Comparison of ENCODE assay signal across 13 cellular contexts in the genomic region with DNA sequence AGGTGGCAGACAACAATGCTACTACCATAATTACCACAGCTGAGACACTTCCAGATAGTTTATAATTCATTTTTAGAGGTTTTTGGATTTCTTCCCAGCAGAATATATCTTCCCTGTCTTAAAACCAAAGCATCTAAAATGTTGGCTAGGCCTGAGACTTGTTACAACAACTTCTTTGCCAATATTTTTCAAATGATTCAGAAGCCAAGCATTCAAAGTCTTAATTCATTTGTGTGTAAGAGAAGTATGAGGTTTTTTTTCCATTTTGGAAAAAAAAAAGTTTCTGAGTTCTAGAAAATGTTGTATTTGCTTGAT. TPM values are rescaled to one million over a fixed set of nuclear protein-coding genes. Genes with fewer than 3 reads are reported as not detected.
DNase-seq lines count a peak whose midpoint lies in the region; TF ChIP-seq lines count a peak whose summit lies in the region.
"Had no signal": no experiment of that assay in that cellular context is flagged by ENCODE, and none has a peak within 500 bp of the region (broad histone marks: within the 10 kb centered on the region; RNA-seq: fewer than 3 reads in every experiment).

No MANE protein-coding gene starts in this region.

- no peak overlapping the region for H2BK5ac ChIP-seq in mesenchymal stem cell (ENCODE audit: low read depth, low read length, poor library complexity, severe bottlenecking)

- H3K27me3 ChIP-seq in mesenchymal stem cell (ENCODE audit: control insufficient read depth in 1 of 2, insufficient read depth in 1 of 2, low read length in 2 of 2) (no peaks in the 10 kb centered on the region), tibial artery (no peaks in the 10 kb centered on the region)

- H4K8ac ChIP-seq in mesenchymal stem cell (ENCODE audit: low read length) = no peak overlapping the region

- H3K4me1 Mint-ChIP-seq in HFFc6 (ENCODE audit: low read depth) (peaks cover 12% of the 10 kb centered on the region), chondrocyte (ENCODE audit: low read depth) (peaks cover 44% of the 10 kb centered on the region)
- no peaks in the 10 kb centered on the region for H3K4me1 Mint-ChIP-seq in activated T-helper 2 cell treated with anti-CD3 and anti-CD28 coated beads, Interferon-gamma antibody, Interleukin-2, Interleukin-4, amounts not matched to agents 10 μg/mL and 5 μg/mL and 100 μg/mL, durations not matched to agents 14 hours and 24 hours and 36 hours (ENCODE audit: low read depth)
- H3K4me1 Mint-ChIP-seq: activated naive CD8-positive, alpha-beta T cell treated with anti-CD3 and anti-CD28 coated beads, Interleukin-2, amount 10 ng/mL, durations not matched to agents 7 days and 5 days had no signal

- H3K4me2 ChIP-seq in mesenchymal stem cell (ENCODE audit: low read length, poor library complexity, severe bottlenecking) = no peak overlapping the region

- no peak overlapping the region for H2BK120ac ChIP-seq in mesenchymal stem cell (ENCODE audit: low read depth, low read length)

- peak overlapping the region; percentile 62; the same call in 1 of the 2 replicates for H3K27ac Mint-ChIP-seq in HFFc6
- H3K27ac Mint-ChIP-seq in chondrocyte (ENCODE audit: unreplicated experiment) = peak overlapping the region; percentile 84
- no peak overlapping the region for H3K27ac Mint-ChIP-seq in activated T-helper 2 cell treated with anti-CD3 and anti-CD28 coated beads, Interferon-gamma antibody, Interleukin-2, Interleukin-4, amounts not matched to agents 10 μg/mL and 5 μg/mL and 100 μg/mL, durations not matched to agents 14 hours and 24 hours and 36 hours
- H3K27ac Mint-ChIP-seq: activated CD8-positive, alpha-beta T cell treated with anti-CD3 and anti-CD28 coated beads for 36 hours; activated naive CD8-positive, alpha-beta T cell treated with anti-CD3 and anti-CD28 coated beads, Interleukin-2, amount 10 ng/mL, durations not matched to agents 7 days and 5 days; stimulated activated naive CD8-positive, alpha-beta T cell treated with anti-CD3 and anti-CD28 coated beads, Interleukin-15, Interleukin-2, amounts not matched to agents 100 ng/mL and 50 ng/mL, for 24 hours had no signal

- H3K4ac ChIP-seq in mesenchymal stem cell (ENCODE audit: low read depth in 1 of 2, low read length in 2 of 2) = no peak overlapping the region

- H3K4me1 ChIP-seq in mesenchymal stem cell (ENCODE audit: control insufficient read depth, insufficient read depth, low read depth, low read length) = peaks cover 2% of the 10 kb centered on the region
- H3K4me1 ChIP-seq in tibial artery = peaks cover 0 to 49% (median 8%) of the 10 kb centered on the region in 4 donors

- H2AK5ac ChIP-seq in mesenchymal stem cell (ENCODE audit: low read length, severe bottlenecking) = no peak overlapping the region

- no peak overlapping the region for H3K4me3 ChIP-seq in mesenchymal stem cell (ENCODE audit: insufficient read depth in 1 of 2, low read depth in 1 of 2, low read length in 2 of 2)
- no peak overlapping the region for H3K4me3 ChIP-seq in tibial artery

- no peak overlapping the region for H3K14ac ChIP-seq in mesenchymal stem cell (ENCODE audit: low read length in 2 of 2)

- intact Hi-C loops in tibial artery (cut with DNase I; ENCODE audit: low total_unique reads) = no loop called here
- intact Hi-C loops in activated T-helper 2 cell treated with anti-CD3 and anti-CD28 coated beads, Interferon-gamma antibody, Interleukin-2, Interleukin-4, amounts not matched to agents 10 μg/mL and 5 μg/mL and 100 μg/mL, durations not matched to agents 14 hours and 24 hours and 36 hours (cut with micrococcal nuclease) = no loop called here

- H3K36me3 Mint-ChIP-seq in HFFc6 (ENCODE audit: low read depth) (no peaks in the 10 kb centered on the region), chondrocyte (ENCODE audit: low read depth) (no peaks in the 10 kb centered on the region)
- no peaks in the 10 kb centered on the region for H3K36me3 Mint-ChIP-seq in activated T-helper 2 cell treated with anti-CD3 and anti-CD28 coated beads, Interferon-gamma antibody, Interleukin-2, Interleukin-4, amounts not matched to agents 10 μg/mL and 5 μg/mL and 100 μg/mL, durations not matched to agents 14 hours and 24 hours and 36 hours (ENCODE audit: low read depth)
- H3K36me3 Mint-ChIP-seq: activated naive CD8-positive, alpha-beta T cell treated with anti-CD3 and anti-CD28 coated beads, Interleukin-2, amount 10 ng/mL, durations not matched to agents 7 days and 5 days had no signal

- no peak overlapping the region for H2BK12ac ChIP-seq in mesenchymal stem cell (ENCODE audit: low read length in 2 of 2)

- peak overlapping the region; percentile 89 for H3K27ac ChIP-seq in mesenchymal stem cell (ENCODE audit: low read length, poor library complexity, severe bottlenecking)
- peak overlapping the region; percentile 61 to 74 for H3K27ac ChIP-seq in tibial artery

- no peaks in the 10 kb centered on the region for H3K79me1 ChIP-seq in mesenchymal stem cell (replicated peaks; ENCODE audit: low read length, poor library complexity, severe bottlenecking)

- H3K23ac ChIP-seq in mesenchymal stem cell (ENCODE audit: low read length in 2 of 2) = no peak overlapping the region

- TF ChIP-seq CTCF in HFFc6 (IDR thresholded peaks at IDR 0.05) (no peak), chondrocyte (IDR thresholded peaks at IDR 0.05) (no peak), tibial artery (IDR thresholded peaks at IDR 0.05) (no peak)

- no peak overlapping the region for H2BK15ac ChIP-seq in mesenchymal stem cell (ENCODE audit: low read depth, poor library complexity, severe bottlenecking)

- H3K9me3 Mint-ChIP-seq in HFFc6 = 0 out of 2 replicates have a peak, but pooled peaks cover 4% of the 10 kb centered on the region
- H3K9me3 Mint-ChIP-seq in chondrocyte (ENCODE audit: low read depth) = no peaks in the 10 kb centered on the region
- H3K9me3 Mint-ChIP-seq in activated T-helper 2 cell treated with anti-CD3 and anti-CD28 coated beads, Interferon-gamma antibody, Interleukin-2, Interleukin-4, amounts not matched to agents 10 μg/mL and 5 μg/mL and 100 μg/mL, durations not matched to agents 14 hours and 24 hours and 36 hours = no peaks in the 10 kb centered on the region
- H3K9me3 Mint-ChIP-seq: activated CD8-positive, alpha-beta T cell treated with anti-CD3 and anti-CD28 coated beads for 36 hours; activated naive CD8-positive, alpha-beta T cell treated with anti-CD3 and anti-CD28 coated beads, Interleukin-2, amount 10 ng/mL, durations not matched to agents 7 days and 5 days; stimulated activated naive CD8-positive, alpha-beta T cell treated with anti-CD3 and anti-CD28 coated beads, Interleukin-15, Interleukin-2, amounts not matched to agents 100 ng/mL and 50 ng/mL, for 24 hours had no signal

- no peak overlapping the region for H3K18ac ChIP-seq in mesenchymal stem cell (ENCODE audit: low read depth in 1 of 2, low read length in 2 of 2)

- no peak overlapping the region for H2AFZ ChIP-seq in mesenchymal stem cell (ENCODE audit: low read depth, low read length)

- H3K4me3 Mint-ChIP-seq in HFFc6 (no peak overlapping the region; the same call in 1 of the 2 replicates), chondrocyte (ENCODE audit: unreplicated experiment) (peak overlapping the region; percentile 10)
- no peak overlapping the region for H3K4me3 Mint-ChIP-seq in activated T-helper 2 cell treated with anti-CD3 and anti-CD28 coated beads, Interferon-gamma antibody, Interleukin-2, Interleukin-4, amounts not matched to agents 10 μg/mL and 5 μg/mL and 100 μg/mL, durations not matched to agents 14 hours and 24 hours and 36 hours (ENCODE audit: low read depth)
- H3K4me3 Mint-ChIP-seq: activated CD8-positive, alpha-beta T cell treated with anti-CD3 and anti-CD28 coated beads for 36 hours; activated naive CD8-positive, alpha-beta T cell treated with anti-CD3 and anti-CD28 coated beads, Interleukin-2, amount 10 ng/mL, durations not matched to agents 7 days and 5 days; stimulated activated naive CD8-positive, alpha-beta T cell treated with anti-CD3 and anti-CD28 coated beads, Interleukin-15, Interleukin-2, amounts not matched to agents 100 ng/mL and 50 ng/mL, for 24 hours had no signal

- H3K36me3 ChIP-seq in mesenchymal stem cell (ENCODE audit: control insufficient read depth in 1 of 2, insufficient read depth in 2 of 2, low read depth in 1 of 2, low read length in 2 of 2) (peaks cover 0 to 2% of the 10 kb centered on the region in 2 experiments), tibial artery (no peaks in the 10 kb centered on the region)

- peak overlapping the region; percentile 81 for H3K9ac ChIP-seq in mesenchymal stem cell (ENCODE audit: low read length)

- H3K27me3 Mint-ChIP-seq in HFFc6 (ENCODE audit: insufficient read depth) (peaks cover 2% of the 10 kb centered on the region), chondrocyte (ENCODE audit: low read depth) (no peaks in the 10 kb centered on the region)
- H3K27me3 Mint-ChIP-seq in activated T-helper 2 cell treated with anti-CD3 and anti-CD28 coated beads, Interferon-gamma antibody, Interleukin-2, Interleukin-4, amounts not matched to agents 10 μg/mL and 5 μg/mL and 100 μg/mL, durations not matched to agents 14 hours and 24 hours and 36 hours (ENCODE audit: low read depth) = no peaks in the 10 kb centered on the region
- H3K27me3 Mint-ChIP-seq: activated CD8-positive, alpha-beta T cell treated with anti-CD3 and anti-CD28 coated beads for 36 hours; activated naive CD8-positive, alpha-beta T cell treated with anti-CD3 and anti-CD28 coated beads, Interleukin-2, amount 10 ng/mL, durations not matched to agents 7 days and 5 days; stimulated activated naive CD8-positive, alpha-beta T cell treated with anti-CD3 and anti-CD28 coated beads, Interleukin-15, Interleukin-2, amounts not matched to agents 100 ng/mL and 50 ng/mL, for 24 hours had no signal

- DNase-seq in HFFc6 (peak; percentile 62), chondrocyte (ENCODE audit: low spot score) (no peak), mesenchymal stem cell (peak; percentile 37), tibial artery (no peak), midbrain (lab: John Stamatoyannopoulos, UW) (no peak), HUDEP-2 (lab: John Stamatoyannopoulos, UW; ENCODE audit: unreplicated experiment in 76 of 76) (no peak)
- DNase-seq in activated T-helper 2 cell treated with anti-CD3 and anti-CD28 coated beads, Interferon-gamma antibody, Interleukin-2, Interleukin-4, amounts not matched to agents 10 μg/mL and 5 μg/mL and 100 μg/mL, durations not matched to agents 14 hours and 24 hours and 36 hours (ENCODE audit: low spot score) = no peak
- DNase-seq: activated CD8-positive, alpha-beta T cell treated with anti-CD3 and anti-CD28 coated beads for 36 hours; activated naive CD8-positive, alpha-beta T cell treated with anti-CD3 and anti-CD28 coated beads, Interleukin-2, amount 10 ng/mL, durations not matched to agents 7 days and 5 days; NCI-H2081 treated with DMSO at 0.1 percent for 48 hours had no signal

- no peak overlapping the region for H4K91ac ChIP-seq in mesenchymal stem cell (ENCODE audit: low read length)

- H3K9me3 ChIP-seq in mesenchymal stem cell (ENCODE audit: control insufficient read depth, low read length) (no peaks in the 10 kb centered on the region), tibial artery (no peaks in the 10 kb centered on the region)

RNA-seq across cellular contexts. Expression of gene LAMA1, which starts 32.9 kb away (rescaled TPM):
- 1 to 10 TPM in 2 of 6 experiments, under 1 TPM in 4; 0.12 to 1.5 (median 0.16) TPM for total RNA-seq in HFFc6 (2021; fragmentation: NEBNext Ultra II Directional; extraction: Animal tissue kit (Norgen Biotek cat#: 25700))
- total RNA-seq in chondrocyte = 2.3 to 3.9 TPM (median 2.5 TPM) in 3 replicates
- 0.40 TPM for polyA plus RNA-seq in mesenchymal stem cell (2013, experiment 1 of 2)
- polyA plus RNA-seq in mesenchymal stem cell (2013, experiment 2 of 2) = 0.14 TPM
- total RNA-seq in activated T-helper 2 cell treated with anti-CD3 and anti-CD28 coated beads, Interferon-gamma antibody, Interleukin-2, Interleukin-4, amounts not matched to agents 10 μg/mL and 5 μg/mL and 100 μg/mL, durations not matched to agents 14 hours and 24 hours and 36 hours = not detected in 2 replicates
- total RNA-seq: activated CD8-positive, alpha-beta T cell treated with anti-CD3 and anti-CD28 coated beads for 36 hours; activated naive CD8-positive, alpha-beta T cell treated with anti-CD3 and anti-CD28 coated beads, Interleukin-2, amount 10 ng/mL, durations not matched to agents 7 days and 5 days; mononuclear cell; T-helper 1 cell treated with Interleukin-12 subunit alpha and Interleukin-12 subunit beta and Interleukin-4 antibody, amounts not matched to agents 30 ng/mL and 1 ng/mL, for 36 hours had no signal

Comparison
In these comparisons a context has a peak if more than half of its experiments do, and no peak if none do; other contexts are left out.
1. DNase-seq: peak in HFFc6 (single experiment) and mesenchymal stem cell (single experiment); none in chondrocyte (single experiment), tibial artery (0 of 2), midbrain (single experiment), HUDEP-2 (0 of 76) and activated T-helper 2 cell treated with anti-CD3 and anti-CD28 coated beads, Interferon-gamma antibody, Interleukin-2, Interleukin-4, amounts not matched to agents 10 μg/mL and 5 μg/mL and 100 μg/mL, durations not matched to agents 14 hours and 24 hours and 36 hours (single experiment).